In the genomic region with DNA sequence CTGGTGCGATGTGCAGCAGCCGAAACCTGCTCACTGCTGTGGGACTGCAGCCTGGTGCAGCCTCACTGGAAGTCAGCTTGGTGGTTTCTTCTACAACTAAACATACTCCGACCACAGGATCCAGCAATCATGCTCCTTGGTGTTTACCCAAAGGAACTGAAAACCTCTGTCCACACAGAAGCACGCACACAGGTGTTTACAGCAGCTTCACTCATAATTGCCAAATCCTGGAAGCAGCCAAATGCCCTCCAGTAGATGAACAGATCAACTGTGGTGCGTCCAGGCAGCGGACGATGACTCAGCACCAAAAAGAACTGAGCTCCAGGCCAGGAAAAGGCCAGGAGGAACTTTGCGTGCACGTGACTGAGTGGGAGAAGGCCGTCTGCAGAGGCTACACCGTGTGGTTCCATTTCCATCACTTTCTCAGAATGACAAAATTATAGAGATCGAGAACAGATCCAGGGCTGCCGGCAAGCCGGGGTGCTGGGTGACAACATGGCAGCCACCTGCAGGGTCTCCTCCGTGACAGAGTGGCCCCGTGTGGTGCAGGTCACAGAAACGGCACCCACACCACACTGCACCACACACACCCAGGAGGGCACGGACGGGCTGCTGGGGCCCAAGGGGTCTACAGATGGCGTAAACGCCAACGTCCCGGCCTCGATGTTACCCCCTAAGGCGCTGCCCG, we compare ENCODE assay signal across 1 cellular context.
TF ChIP-seq lines count a peak whose summit lies in the region.

No MANE protein-coding gene starts in this region.

TF ChIP-seq in K562, 482 proteins besides CTCF, POLR2A, EP300 and RAD21 (continued from another document and continues in another):
- TF ChIP-seq CUX1 (CRISPR knock-in tag; IDR thresholded peaks at IDR 0.05) (0 out of 2 replicates have a peak, but pooled peaks have one; percentile 14), PCBP2 (IDR thresholded peaks at IDR 0.05; ENCODE audit: low read depth, low read length, poor library complexity, severe bottlenecking) (no peak), MAX (CRISPR knock-in tag; IDR thresholded peaks at IDR 0.05) (peak; percentile 72), ESRRA (IDR thresholded peaks at IDR 0.05; ENCODE audit: borderline replicate concordance, low read depth) (peak; percentile 40; the same call in 1 of the 2 replicates), NFIX (CRISPR knock-in tag; IDR thresholded peaks at IDR 0.05; ENCODE audit: low read depth) (no peak), FOXJ3 (CRISPR knock-in tag; IDR thresholded peaks at IDR 0.05) (no peak), NR1H2 (CRISPR knock-in tag; IDR thresholded peaks at IDR 0.05) (no peak), RBM22 (IDR thresholded peaks at IDR 0.05; ENCODE audit: low read depth, low read length, poor library complexity, severe bottlenecking) (no peak), ZBTB26 (CRISPR knock-in tag; IDR thresholded peaks at IDR 0.05) (no peak), E2F4 (CRISPR knock-in tag; IDR thresholded peaks at IDR 0.05; ENCODE audit: low read depth) (no peak), JUN (IDR thresholded peaks at IDR 0.05; ENCODE audit: borderline replicate concordance, low read depth, low read length) (peak; percentile 69; the same call in 1 of the 2 replicates), JUN (CRISPR knock-in tag; IDR thresholded peaks at IDR 0.05; ENCODE audit: borderline replicate concordance) (no peak), TOE1 (IDR thresholded peaks at IDR 0.05; ENCODE audit: borderline replicate concordance) (peak; percentile 91), TOE1 (CRISPR knock-in tag; IDR thresholded peaks at IDR 0.05; ENCODE audit: borderline replicate concordance, low read depth) (no peak), SMARCB1 (IDR thresholded peaks at IDR 0.05; ENCODE audit: insufficient read length, low read depth) (no peak), ARNT (IDR thresholded peaks at IDR 0.05) (no peak), SUPT5H (IDR thresholded peaks at IDR 0.05) (no peak), MXI1 (IDR thresholded peaks at IDR 0.05; ENCODE audit: low read depth, low read length) (no peak), MAFK (IDR thresholded peaks at IDR 0.05; ENCODE audit: low read length) (peak; percentile 95), SAFB2 (IDR thresholded peaks at IDR 0.05; ENCODE audit: borderline replicate concordance, low read depth, low read length, severe bottlenecking) (no peak), MCM5 (IDR thresholded peaks at IDR 0.05; ENCODE audit: low read depth) (no peak), SMC3 (conservative IDR thresholded peaks at IDR 0.05; ENCODE audit: insufficient read depth, low read depth, low read length) (no peak), POU5F1 (IDR thresholded peaks at IDR 0.05; ENCODE audit: borderline replicate concordance, low read depth, low read length, partially characterized antibody) (no peak), ZNF589 (CRISPR knock-in tag; IDR thresholded peaks at IDR 0.05; ENCODE audit: low read depth) (peak; percentile 61), PTBP1 (IDR thresholded peaks at IDR 0.05; ENCODE audit: low read depth, low read length) (no peak), HDAC6 (IDR thresholded peaks at IDR 0.05; ENCODE audit: low read depth, low read length) (no peak), HMBOX1 (IDR thresholded peaks at IDR 0.05) (0 out of 2 replicates have a peak, but pooled peaks have one; percentile 30), HMG20B (CRISPR knock-in tag; IDR thresholded peaks at IDR 0.05) (no peak), ZNF436 (CRISPR knock-in tag; IDR thresholded peaks at IDR 0.05) (no peak), ZNF408 (CRISPR knock-in tag; IDR thresholded peaks at IDR 0.05; ENCODE audit: low read depth) (no peak), HNRNPL (IDR thresholded peaks at IDR 0.05; ENCODE audit: low read depth, low read length) (0 out of 2 replicates have a peak, but pooled peaks have one; percentile 21), RBM25 (IDR thresholded peaks at IDR 0.05; ENCODE audit: low read depth, low read length, severe bottlenecking) (no peak), PHB (CRISPR knock-in tag; IDR thresholded peaks at IDR 0.05) (no peak), ZNF707 (CRISPR knock-in tag; conservative IDR thresholded peaks at IDR 0.05) (no peak), HNRNPK (IDR thresholded peaks at IDR 0.05; ENCODE audit: low read depth, low read length, poor library complexity, severe bottlenecking) (no peak), BCL6 (CRISPR knock-in tag; IDR thresholded peaks at IDR 0.05) (no peak), ZNF583 (CRISPR knock-in tag; IDR thresholded peaks at IDR 0.05) (peak; percentile 61; the same call in 1 of the 2 replicates), ZFX (CRISPR knock-in tag; IDR thresholded peaks at IDR 0.05) (peak; percentile 68), STAT5B (CRISPR knock-in tag; IDR thresholded peaks at IDR 0.05) (no peak), EGR1 (conservative IDR thresholded peaks at IDR 0.05) (peak; percentile 59), ZNF75A (CRISPR knock-in tag; IDR thresholded peaks at IDR 0.05) (peak; percentile 57; the same call in 1 of the 2 replicates)
- TF ChIP-seq, protein P1, sequence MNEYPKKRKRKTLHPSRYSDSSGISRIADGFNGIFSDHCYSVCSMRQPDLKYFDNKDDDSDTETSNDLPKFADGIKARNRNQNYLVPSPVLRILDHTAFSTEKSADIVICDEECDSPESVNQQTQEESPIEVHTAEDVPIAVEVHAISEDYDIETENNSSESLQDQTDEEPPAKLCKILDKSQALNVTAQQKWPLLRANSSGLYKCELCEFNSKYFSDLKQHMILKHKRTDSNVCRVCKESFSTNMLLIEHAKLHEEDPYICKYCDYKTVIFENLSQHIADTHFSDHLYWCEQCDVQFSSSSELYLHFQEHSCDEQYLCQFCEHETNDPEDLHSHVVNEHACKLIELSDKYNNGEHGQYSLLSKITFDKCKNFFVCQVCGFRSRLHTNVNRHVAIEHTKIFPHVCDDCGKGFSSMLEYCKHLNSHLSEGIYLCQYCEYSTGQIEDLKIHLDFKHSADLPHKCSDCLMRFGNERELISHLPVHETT (CRISPR knock-in tag; conservative IDR thresholded peaks at IDR 0.05 in 1 of 2, IDR thresholded peaks at IDR 0.05 in 1 of 2) = peak in 1 of 2 experiments; percentile 70; a peak in 2 of 4 replicates
- TF ChIP-seq, protein P2, sequence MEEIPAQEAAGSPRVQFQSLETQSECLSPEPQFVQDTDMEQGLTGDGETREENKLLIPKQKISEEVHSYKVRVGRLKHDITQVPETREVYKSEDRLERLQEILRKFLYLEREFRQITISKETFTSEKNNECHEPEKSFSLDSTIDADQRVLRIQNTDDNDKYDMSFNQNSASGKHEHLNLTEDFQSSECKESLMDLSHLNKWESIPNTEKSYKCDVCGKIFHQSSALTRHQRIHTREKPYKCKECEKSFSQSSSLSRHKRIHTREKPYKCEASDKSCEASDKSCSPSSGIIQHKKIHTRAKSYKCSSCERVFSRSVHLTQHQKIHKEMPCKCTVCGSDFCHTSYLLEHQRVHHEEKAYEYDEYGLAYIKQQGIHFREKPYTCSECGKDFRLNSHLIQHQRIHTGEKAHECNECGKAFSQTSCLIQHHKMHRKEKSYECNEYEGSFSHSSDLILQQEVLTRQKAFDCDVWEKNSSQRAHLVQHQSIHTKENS (CRISPR knock-in tag; IDR thresholded peaks at IDR 0.05) = no peak
- TF ChIP-seq, protein P3, sequence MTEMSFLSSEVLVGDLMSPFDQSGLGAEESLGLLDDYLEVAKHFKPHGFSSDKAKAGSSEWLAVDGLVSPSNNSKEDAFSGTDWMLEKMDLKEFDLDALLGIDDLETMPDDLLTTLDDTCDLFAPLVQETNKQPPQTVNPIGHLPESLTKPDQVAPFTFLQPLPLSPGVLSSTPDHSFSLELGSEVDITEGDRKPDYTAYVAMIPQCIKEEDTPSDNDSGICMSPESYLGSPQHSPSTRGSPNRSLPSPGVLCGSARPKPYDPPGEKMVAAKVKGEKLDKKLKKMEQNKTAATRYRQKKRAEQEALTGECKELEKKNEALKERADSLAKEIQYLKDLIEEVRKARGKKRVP (CRISPR knock-in tag; IDR thresholded peaks at IDR 0.05) = 0 out of 2 replicates have a peak, but pooled peaks have one; percentile 11
- TF ChIP-seq, protein P4, sequence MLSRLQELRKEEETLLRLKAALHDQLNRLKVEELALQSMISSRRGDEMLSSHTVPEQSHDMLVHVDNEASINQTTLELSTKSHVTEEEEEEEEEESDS (CRISPR knock-in tag; IDR thresholded peaks at IDR 0.05) = no peak
